2 cellular contexts compared by ENCODE assay signal in genomic region chr4:182647901-182648300, GRCh38.
TF ChIP-seq lines count a peak whose summit lies in the region.

No MANE protein-coding gene starts in this region.

TF ChIP-seq in IMR-90, 13 proteins besides CTCF, POLR2A, EP300 and RAD21 (continued from another document):
- TF ChIP-seq USF2 (IDR thresholded peaks at IDR 0.05; ENCODE audit: low read depth, low read length) (no peak), MAFK (IDR thresholded peaks at IDR 0.05; ENCODE audit: low read depth, low read length) (no peak), NFE2L2 (IDR thresholded peaks at IDR 0.05; ENCODE audit: low read depth, low read length) (no peak), RCOR1 (IDR thresholded peaks at IDR 0.05; ENCODE audit: insufficient replicate concordance, low read length) (no peak), CHD1 (IDR thresholded peaks at IDR 0.05; ENCODE audit: low read depth, low read length) (no peak), FOS (IDR thresholded peaks at IDR 0.05; ENCODE audit: low read depth, low read length) (no peak)
TF ChIP-seq in IMR-90: peak in this region for 0.

TF ChIP-seq in WTC11, 78 proteins besides CTCF, POLR2A, EP300 and RAD21 (continued from another document):
- TF ChIP-seq AR (CRISPR knock-in tag; IDR thresholded peaks at IDR 0.05) (no peak), ATF6 (CRISPR knock-in tag; IDR thresholded peaks at IDR 0.05) (no peak), NFE2L1 (CRISPR knock-in tag; IDR thresholded peaks at IDR 0.05) (no peak), RORB (CRISPR knock-in tag; IDR thresholded peaks at IDR 0.05) (no peak), NFATC4 (CRISPR knock-in tag; IDR thresholded peaks at IDR 0.05) (no peak), OVOL2 (CRISPR knock-in tag; IDR thresholded peaks at IDR 0.05; ENCODE audit: borderline replicate concordance) (no peak), ZNF532 (CRISPR knock-in tag; IDR thresholded peaks at IDR 0.05; ENCODE audit: borderline replicate concordance) (no peak)
TF ChIP-seq in WTC11: peak in this region for 1.
